In genomic region chr6:26249709-26249958, GRCh38 we compare ENCODE assay signal across 8 cellular contexts.
A peak's percentile ranks its signal among the peaks of the same experiment; 100 is the strongest.
DNase-seq lines count a peak whose midpoint lies in the region; ATAC-seq lines count a peak whose summit lies in the region.

No MANE protein-coding gene starts in this region.

- peaks cover 14 to 31% (median 21%) of the 10 kb centered on the region in 10 experiments; a peak in 19 of 20 replicates for H3K4me1 ChIP-seq in BLaER1 treated with 17β-estradiol and CSF1 and Interleukin-3, amounts not matched to agents 10 nM and 100 nM
- H3K4me1 ChIP-seq in iPS-18a (ENCODE audit: control insufficient read depth, low read depth, low read length): no peaks in the 10 kb centered on the region

- H3K9ac ChIP-seq in BLaER1 treated with 17β-estradiol and CSF1 and Interleukin-3, amounts not matched to agents 10 nM and 100 nM: peak overlapping the region; percentile 79 to 94 (median 88)
- H3K9ac ChIP-seq in iPS-18a (ENCODE audit: low read length): peak overlapping the region; percentile 96

- H3K27ac ChIP-seq in BLaER1 treated with 17β-estradiol and CSF1 and Interleukin-3, amounts not matched to agents 10 nM and 100 nM: peak overlapping the region; percentile 73 to 96 (median 90)
- H3K27ac ChIP-seq in iPS-18a (ENCODE audit: low read length): peak overlapping the region; percentile 96

- ATAC-seq in GM18909 (IDR thresholded peaks at IDR 0.05; ENCODE audit: poor library complexity, unreplicated experiment) (peak; percentile 24), HG03354 (IDR thresholded peaks at IDR 0.05; ENCODE audit: poor library complexity, severe bottlenecking, unreplicated experiment) (peak; percentile 19)
- peak; percentile 63 for ATAC-seq in stimulated activated naive CD8-positive, alpha-beta T cell treated with anti-CD3 and anti-CD28 coated beads, Interleukin-15, amount 100 ng/mL, for 72 hours

- peaks cover 3 to 18% (median 15%) of the 10 kb centered on the region in 11 experiments; a peak in 20 of 22 replicates for H3K9me3 ChIP-seq in BLaER1 treated with 17β-estradiol and CSF1 and Interleukin-3, amounts not matched to agents 10 nM and 100 nM (replicated peaks in 1 of 11)
- no peaks in the 10 kb centered on the region for H3K9me3 ChIP-seq in iPS-18a (ENCODE audit: control insufficient read depth, low read depth, low read length)

- no peaks in the 10 kb centered on the region for H3K36me3 Mint-ChIP-seq in activated T-helper 1 cell treated with anti-CD3 and anti-CD28 coated beads, Interleukin-12 subunit alpha, Interleukin-12 subunit beta, Interleukin-2, Interleukin-4 antibody, amounts not matched to agents 30 ng/mL and 10 ng/mL and 1 ng/mL, durations not matched to agents 14 hours and 24 hours and 36 hours (ENCODE audit: low read depth)

- peaks cover 0 to 6% (median 0%) of the 10 kb centered on the region in 11 experiments; a peak in 8 of 22 replicates for H4K20me1 ChIP-seq in BLaER1 treated with 17β-estradiol and CSF1 and Interleukin-3, amounts not matched to agents 10 nM and 100 nM

- intact Hi-C loops in activated T-helper 1 cell treated with anti-CD3 and anti-CD28 coated beads, Interleukin-12 subunit alpha, Interleukin-12 subunit beta, Interleukin-2, Interleukin-4 antibody, amounts not matched to agents 30 ng/mL and 10 ng/mL and 1 ng/mL, durations not matched to agents 14 hours and 24 hours and 36 hours (cut with micrococcal nuclease): no loop called here

- no peaks in the 10 kb centered on the region for H3K9me3 Mint-ChIP-seq in activated T-helper 1 cell treated with anti-CD3 and anti-CD28 coated beads, Interleukin-12 subunit alpha, Interleukin-12 subunit beta, Interleukin-2, Interleukin-4 antibody, amounts not matched to agents 30 ng/mL and 10 ng/mL and 1 ng/mL, durations not matched to agents 14 hours and 24 hours and 36 hours
- no peaks in the 10 kb centered on the region for H3K9me3 Mint-ChIP-seq in stimulated activated naive CD8-positive, alpha-beta T cell treated with anti-CD3 and anti-CD28 coated beads, Interleukin-15, amount 100 ng/mL, for 72 hours

- H3K4me3 ChIP-seq in BLaER1 treated with 17β-estradiol and CSF1 and Interleukin-3, amounts not matched to agents 10 nM and 100 nM: peak overlapping the region; percentile 66 to 82 (median 74)
- peak overlapping the region; percentile 89 for H3K4me3 ChIP-seq in iPS-18a (ENCODE audit: low read length)

- peak; percentile 45 for DNase-seq in activated T-helper 1 cell treated with anti-CD3 and anti-CD28 coated beads, Interleukin-12 subunit alpha, Interleukin-12 subunit beta, Interleukin-2, Interleukin-4 antibody, amounts not matched to agents 30 ng/mL and 10 ng/mL and 1 ng/mL, durations not matched to agents 14 hours and 24 hours and 36 hours (ENCODE audit: low spot score)
- DNase-seq in stimulated activated naive CD8-positive, alpha-beta T cell treated with anti-CD3 and anti-CD28 coated beads, Interleukin-15, amount 100 ng/mL, for 72 hours: no peak
- no peak for DNase-seq in effector CD4-positive, alpha-beta T cell
- no peak for DNase-seq in mesenteric fat pad (ENCODE audit: low spot score)

- H3K4me1 Mint-ChIP-seq in activated T-helper 1 cell treated with anti-CD3 and anti-CD28 coated beads, Interleukin-12 subunit alpha, Interleukin-12 subunit beta, Interleukin-2, Interleukin-4 antibody, amounts not matched to agents 30 ng/mL and 10 ng/mL and 1 ng/mL, durations not matched to agents 14 hours and 24 hours and 36 hours (ENCODE audit: low read depth): peaks cover 55% of the 10 kb centered on the region
- H3K4me1 Mint-ChIP-seq in stimulated activated naive CD8-positive, alpha-beta T cell treated with anti-CD3 and anti-CD28 coated beads, Interleukin-15, amount 100 ng/mL, for 72 hours: peaks cover 44% of the 10 kb centered on the region

- no peaks in the 10 kb centered on the region for H3K36me3 ChIP-seq in BLaER1 treated with 17β-estradiol and CSF1 and Interleukin-3, amounts not matched to agents 10 nM and 100 nM
- no peaks in the 10 kb centered on the region for H3K36me3 ChIP-seq in iPS-18a (ENCODE audit: control insufficient read depth, low read depth, low read length)

- H3K27me3 ChIP-seq in BLaER1 treated with 17β-estradiol and CSF1 and Interleukin-3, amounts not matched to agents 10 nM and 100 nM: peaks cover 0 to 30% (median 5%) of the 10 kb centered on the region in 11 experiments; a peak in 10 of 22 replicates
- H3K27me3 ChIP-seq in iPS-18a (ENCODE audit: control insufficient read depth, insufficient read depth, low read length): no peaks in the 10 kb centered on the region

- H3K4me2 ChIP-seq in BLaER1 treated with 17β-estradiol and CSF1 and Interleukin-3, amounts not matched to agents 10 nM and 100 nM: peak overlapping the region; percentile 81 to 98 (median 87)

- H3K4me3 Mint-ChIP-seq in activated T-helper 1 cell treated with anti-CD3 and anti-CD28 coated beads, Interleukin-12 subunit alpha, Interleukin-12 subunit beta, Interleukin-2, Interleukin-4 antibody, amounts not matched to agents 30 ng/mL and 10 ng/mL and 1 ng/mL, durations not matched to agents 14 hours and 24 hours and 36 hours: peak overlapping the region; percentile 90
- H3K4me3 Mint-ChIP-seq in stimulated activated naive CD8-positive, alpha-beta T cell treated with anti-CD3 and anti-CD28 coated beads, Interleukin-15, amount 100 ng/mL, for 72 hours: peak overlapping the region; percentile 77 to 82

- peaks cover 2% of the 10 kb centered on the region for H3K27me3 Mint-ChIP-seq in activated T-helper 1 cell treated with anti-CD3 and anti-CD28 coated beads, Interleukin-12 subunit alpha, Interleukin-12 subunit beta, Interleukin-2, Interleukin-4 antibody, amounts not matched to agents 30 ng/mL and 10 ng/mL and 1 ng/mL, durations not matched to agents 14 hours and 24 hours and 36 hours (ENCODE audit: insufficient read depth)
- no peaks in the 10 kb centered on the region for H3K27me3 Mint-ChIP-seq in stimulated activated naive CD8-positive, alpha-beta T cell treated with anti-CD3 and anti-CD28 coated beads, Interleukin-15, amount 100 ng/mL, for 72 hours

- peak overlapping the region; percentile 99 for H3K27ac Mint-ChIP-seq in activated T-helper 1 cell treated with anti-CD3 and anti-CD28 coated beads, Interleukin-12 subunit alpha, Interleukin-12 subunit beta, Interleukin-2, Interleukin-4 antibody, amounts not matched to agents 30 ng/mL and 10 ng/mL and 1 ng/mL, durations not matched to agents 14 hours and 24 hours and 36 hours
- H3K27ac Mint-ChIP-seq in stimulated activated naive CD8-positive, alpha-beta T cell treated with anti-CD3 and anti-CD28 coated beads, Interleukin-15, amount 100 ng/mL, for 72 hours: peak overlapping the region; percentile 99
